ENCODE assay signal across 20 cellular contexts in the genomic region with DNA sequence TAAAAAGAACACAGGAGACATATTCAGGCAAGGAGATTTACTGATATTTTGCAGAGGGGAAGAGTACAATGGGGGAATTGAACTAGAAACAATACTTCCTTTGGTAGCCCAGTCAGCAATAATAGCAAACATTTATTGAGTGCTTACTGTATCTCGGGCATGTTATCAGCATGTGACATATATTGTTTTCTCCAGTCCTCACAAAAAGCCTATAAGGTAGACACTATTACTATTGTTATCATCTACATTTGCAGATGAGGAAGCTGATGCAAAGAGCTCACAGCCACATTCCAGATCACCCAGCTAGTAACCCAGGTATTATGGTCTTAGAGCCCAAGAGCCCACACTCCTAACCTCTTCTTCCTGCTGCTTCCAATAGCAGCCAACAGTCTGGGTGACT.
"Had no signal": no experiment of that assay in that cellular context is flagged by ENCODE, and none has a peak within 500 bp of the region (broad histone marks: within the 10 kb centered on the region; RNA-seq: fewer than 3 reads in every experiment).

No MANE protein-coding gene starts in this region.

- H3K27ac Mint-ChIP-seq: activated CD8-positive, alpha-beta T cell treated with anti-CD3 and anti-CD28 coated beads, Interleukin-2, amount 10 ng/mL, durations not matched to agents 7 days and 5 days; activated naive CD4-positive, alpha-beta T cell treated with anti-CD3 and anti-CD28 coated beads, Interleukin-2, amount 50 U/mL, for 24 hours; nephron progenitor cell; stimulated activated memory B cell treated with anti-CD40 and anti-IgM and Interleukin-4, amounts not matched to agents 10 μg/mL and 1 μg/mL and 100 μg/mL, for 72 hours; T-helper 17 cell had no signal

- H3K27ac ChIP-seq: hepatocyte, parathyroid adenoma, right lobe of liver, SJSA1, testis, upper lobe of left lung, VCaP had no signal

- H3K36me3 Mint-ChIP-seq: activated naive CD4-positive, alpha-beta T cell treated with anti-CD3 and anti-CD28 coated beads, Interleukin-2, amount 50 U/mL, for 24 hours; stimulated activated memory B cell treated with anti-CD40 and anti-IgM and Interleukin-4, amounts not matched to agents 10 μg/mL and 1 μg/mL and 100 μg/mL, for 72 hours had no signal

- H3K4me3 ChIP-seq: hepatocyte, mucosa of descending colon, right lobe of liver, SJSA1, smooth muscle cell, stomach, testis, upper lobe of left lung had no signal

- DNase-seq: activated CD4-positive, alpha-beta T cell treated with anti-CD3 and anti-CD28 coated beads, Interleukin-2, amount 50 U/mL, for 1 hour; activated CD4-positive, CD25-positive, alpha-beta regulatory T cell treated with anti-CD3 and anti-CD28 coated beads, Interleukin-2, amount 50 U/mL, for 72 hours; activated CD8-positive, alpha-beta T cell treated with anti-CD3 and anti-CD28 coated beads, Interleukin-2, amount 10 ng/mL, durations not matched to agents 7 days and 5 days; activated gamma-delta T cell treated with Interleukin-2 at 50 U/mL for 16 hours; mucosa of descending colon; right lobe of liver; stimulated activated CD4-positive, alpha-beta T cell treated with anti-CD3 and anti-CD28 coated beads, Interleukin-15, amount 100 ng/mL, for 24 hours; stomach; SW 1271; T-helper 17 cell; upper lobe of left lung had no signal

- H3K9me3 Mint-ChIP-seq: activated naive CD4-positive, alpha-beta T cell treated with anti-CD3 and anti-CD28 coated beads, Interleukin-2, amount 50 U/mL, for 24 hours; nephron progenitor cell; stimulated activated memory B cell treated with anti-CD40 and anti-IgM and Interleukin-4, amounts not matched to agents 10 μg/mL and 1 μg/mL and 100 μg/mL, for 72 hours had no signal

- H3K4me3 Mint-ChIP-seq: activated CD8-positive, alpha-beta T cell treated with anti-CD3 and anti-CD28 coated beads, Interleukin-2, amount 10 ng/mL, durations not matched to agents 7 days and 5 days; activated naive CD4-positive, alpha-beta T cell treated with anti-CD3 and anti-CD28 coated beads, Interleukin-2, amount 50 U/mL, for 24 hours; nephron progenitor cell; stimulated activated memory B cell treated with anti-CD40 and anti-IgM and Interleukin-4, amounts not matched to agents 10 μg/mL and 1 μg/mL and 100 μg/mL, for 72 hours; T-helper 17 cell had no signal

- ATAC-seq: activated CD8-positive, alpha-beta T cell treated with anti-CD3 and anti-CD28 coated beads, Interleukin-2, amount 10 ng/mL, durations not matched to agents 7 days and 5 days; mucosa of descending colon; stimulated activated memory B cell treated with anti-CD40 and anti-IgM and Interleukin-4, amounts not matched to agents 10 μg/mL and 1 μg/mL and 100 μg/mL, for 72 hours; T-helper 17 cell had no signal

- H3K27me3 Mint-ChIP-seq: activated naive CD4-positive, alpha-beta T cell treated with anti-CD3 and anti-CD28 coated beads, Interleukin-2, amount 50 U/mL, for 24 hours; stimulated activated memory B cell treated with anti-CD40 and anti-IgM and Interleukin-4, amounts not matched to agents 10 μg/mL and 1 μg/mL and 100 μg/mL, for 72 hours had no signal

- H3K4me1 Mint-ChIP-seq: activated naive CD4-positive, alpha-beta T cell treated with anti-CD3 and anti-CD28 coated beads, Interleukin-2, amount 50 U/mL, for 24 hours; stimulated activated memory B cell treated with anti-CD40 and anti-IgM and Interleukin-4, amounts not matched to agents 10 μg/mL and 1 μg/mL and 100 μg/mL, for 72 hours had no signal
